Comparison of ENCODE assay signal across 8 cellular contexts in genomic region chr19:12933287-12934072, GRCh38. TPM values are rescaled to one million over a fixed set of nuclear protein-coding genes. Genes with fewer than 3 reads are reported as not detected.
DNase-seq lines count a peak whose midpoint lies in the region; ATAC-seq and TF ChIP-seq lines count a peak whose summit lies in the region.

FARSA (minus strand) TSS chr19:12933711; CDS start chr19:12933696, 15 bp downstream.

- peaks cover 19% of the 10 kb centered on the region for H3K4me1 Mint-ChIP-seq in progenitor cell of endocrine pancreas (ENCODE audit: low read depth)

- H3K4me1 ChIP-seq in HAP-1 (peaks cover 16% of the 10 kb centered on the region), upper lobe of right lung (peaks cover 22% of the 10 kb centered on the region)

- peak within 1 kb of the TSS; percentile 93 for H3K4me3 Mint-ChIP-seq in progenitor cell of endocrine pancreas (ENCODE audit: low read depth)

- ATAC-seq in left ventricle myocardium superior (peak; percentile 80), upper lobe of right lung (peak; percentile 86)

- H3K9me3 Mint-ChIP-seq in progenitor cell of endocrine pancreas (ENCODE audit: low read depth), result no peaks in the 10 kb centered on the region

- H3K27ac ChIP-seq in upper lobe of right lung, result peak within 1 kb of the TSS; percentile 86

- H3K9me3 ChIP-seq in HAP-1, result no peaks in the 10 kb centered on the region
- no peaks in the 10 kb centered on the region for H3K9me3 ChIP-seq in upper lobe of right lung

- peak within 1 kb of the TSS; percentile 95 for H3K27ac Mint-ChIP-seq in progenitor cell of endocrine pancreas

- H3K36me3 ChIP-seq in HAP-1 (replicated peaks) (peaks cover 37% of the 10 kb centered on the region), upper lobe of right lung (peaks cover 22% of the 10 kb centered on the region)

- no peaks in the 10 kb centered on the region for H3K27me3 ChIP-seq in HAP-1 (ENCODE audit: low read depth)
- no peaks in the 10 kb centered on the region for H3K27me3 ChIP-seq in upper lobe of right lung

- H3K27me3 Mint-ChIP-seq in progenitor cell of endocrine pancreas, result no peaks in the 10 kb centered on the region

- peak within 1 kb of the TSS; percentile 100 for H3K4me3 ChIP-seq in HAP-1
- H3K4me3 ChIP-seq in upper lobe of right lung, result peak within 1 kb of the TSS; percentile 98

- H3K36me3 Mint-ChIP-seq in progenitor cell of endocrine pancreas (ENCODE audit: insufficient read depth), result peaks cover 4% of the 10 kb centered on the region

- peak; percentile 96 for DNase-seq in DMS79 treated with DMSO at 0.1 percent for 48 hours (lab: John Stamatoyannopoulos, UW)
- peak; percentile 76 to 94 for DNase-seq in HAP-1 (ENCODE audit: low spot score in 2 of 2)
- DNase-seq in NCI-H146 (lab: John Stamatoyannopoulos, UW), result peak; percentile 97
- peak; percentile 75 to 94 (median 82) for DNase-seq in T-helper 2 cell
- DNase-seq in amygdala (lab: John Stamatoyannopoulos, UW), result peak; percentile 38 to 98 (median 92)
- peak; percentile 93 for DNase-seq in left ventricle myocardium superior
- peak; percentile 77 for DNase-seq in progenitor cell of endocrine pancreas (ENCODE audit: low spot score, unreplicated experiment)
- peak; percentile 96 for DNase-seq in upper lobe of right lung

- in situ Hi-C loops in HAP-1 (cut with MboI; ENCODE audit: low sequenced_read_pairs), result no loop called here

- intact Hi-C loops in left ventricle myocardium superior (cut with micrococcal nuclease) (no loop called here), upper lobe of right lung (cut with DNase I) (no loop called here)

- TF ChIP-seq CTCF in progenitor cell of endocrine pancreas (IDR thresholded peaks at IDR 0.05; ENCODE audit: unreplicated experiment) (no peak), upper lobe of right lung (IDR thresholded peaks at IDR 0.05) (no peak)

RNA-seq across cellular contexts. Expression of gene FARSA, which starts in this region (rescaled TPM):
- total RNA-seq in left ventricle myocardium superior (38.5 TPM), progenitor cell of endocrine pancreas (61.2 and 63.3 TPM in 2 replicates), upper lobe of right lung (39.5 TPM)

Comparison
In these comparisons a context has a peak if more than half of its experiments do, and no peak if none do; other contexts are left out.
1. Peak in every context shown above with its lines: DNase-seq, ATAC-seq, H3K4me3 ChIP-seq and H3K27ac ChIP-seq.